20 cellular contexts compared by ENCODE assay signal in the genomic region with DNA sequence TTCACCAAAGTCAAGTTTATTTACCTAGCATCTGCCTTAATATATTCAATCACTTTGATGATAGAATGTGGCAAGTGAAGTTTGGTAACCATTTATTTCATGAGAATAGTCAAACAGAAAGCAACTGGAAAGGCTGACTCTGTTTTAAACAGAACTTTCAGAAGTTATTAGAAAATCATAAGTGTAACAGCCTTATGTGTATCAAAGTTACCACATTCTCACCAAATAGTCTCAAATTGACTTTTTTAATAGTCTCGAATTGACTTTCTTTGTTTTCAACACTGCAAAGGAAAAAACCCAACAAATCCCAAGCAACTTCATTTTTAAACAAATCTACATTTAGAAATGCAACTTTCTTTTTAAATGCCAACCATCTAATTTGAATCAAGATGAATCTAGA. TPM values are rescaled to one million over a fixed set of nuclear protein-coding genes. Genes with fewer than 3 reads are reported as not detected.
DNase-seq lines count a peak whose midpoint lies in the region; ATAC-seq lines count a peak whose summit lies in the region.
"Had no signal": no experiment of that assay in that cellular context is flagged by ENCODE, and none has a peak within 500 bp of the region (broad histone marks: within the 10 kb centered on the region; RNA-seq: fewer than 3 reads in every experiment).

No MANE protein-coding gene starts in this region.

- ATAC-seq in activated naive CD4-positive, alpha-beta T cell treated with anti-CD3 and anti-CD28 coated beads, Interleukin-2, amount 50 U/mL, for 72 hours: peak; percentile 47 to 75
- ATAC-seq in GM18868 (IDR thresholded peaks at IDR 0.05; ENCODE audit: unreplicated experiment): peak; percentile 61
- peak; percentile 42 for ATAC-seq in HG02981 (IDR thresholded peaks at IDR 0.05; ENCODE audit: unreplicated experiment)
- peak; percentile 86 for ATAC-seq in stimulated activated effector memory CD8-positive, alpha-beta T cell treated with anti-CD3 and anti-CD28 coated beads, Interleukin-12 subunit alpha, Interleukin-12 subunit beta, amount 100 ng/mL, for 72 hours
- ATAC-seq in GM18519 (IDR thresholded peaks at IDR 0.05; ENCODE audit: low FRiP score, unreplicated experiment): no peak
- ATAC-seq: left lobe of liver; sciatic nerve; stimulated activated memory B cell treated with anti-CD40 and anti-IgM and Interleukin-4, amounts not matched to agents 10 μg/mL and 1 μg/mL and 100 μg/mL, for 72 hours had no signal

- H3K27ac Mint-ChIP-seq in activated naive CD4-positive, alpha-beta T cell treated with anti-CD3 and anti-CD28 coated beads, Interleukin-2, amount 50 U/mL, for 72 hours: peak overlapping the region in 1 of 2 donors; percentile 98
- peak overlapping the region; percentile 58 for H3K27ac Mint-ChIP-seq in stimulated activated effector memory CD8-positive, alpha-beta T cell treated with anti-CD3 and anti-CD28 coated beads, Interleukin-12 subunit alpha, Interleukin-12 subunit beta, amount 100 ng/mL, for 72 hours
- H3K27ac Mint-ChIP-seq: brain; progenitor cell of endocrine pancreas; stimulated activated memory B cell treated with anti-CD40 and anti-IgM and Interleukin-4, amounts not matched to agents 10 μg/mL and 1 μg/mL and 100 μg/mL, for 72 hours had no signal

- peaks cover 46% of the 10 kb centered on the region for H3K4me1 Mint-ChIP-seq in stimulated activated effector memory CD8-positive, alpha-beta T cell treated with anti-CD3 and anti-CD28 coated beads, Interleukin-12 subunit alpha, Interleukin-12 subunit beta, amount 100 ng/mL, for 72 hours
- H3K4me1 Mint-ChIP-seq: brain; stimulated activated memory B cell treated with anti-CD40 and anti-IgM and Interleukin-4, amounts not matched to agents 10 μg/mL and 1 μg/mL and 100 μg/mL, for 72 hours had no signal

- H3K36me3 Mint-ChIP-seq in activated naive CD4-positive, alpha-beta T cell treated with anti-CD3 and anti-CD28 coated beads, Interleukin-2, amount 50 U/mL, for 72 hours: peaks cover 45 to 81% of the 10 kb centered on the region in 2 donors
- H3K36me3 Mint-ChIP-seq in stimulated activated effector memory CD8-positive, alpha-beta T cell treated with anti-CD3 and anti-CD28 coated beads, Interleukin-12 subunit alpha, Interleukin-12 subunit beta, amount 100 ng/mL, for 72 hours: peaks cover 98% of the 10 kb centered on the region

- H3K36me3 ChIP-seq in MG63: peaks cover 30% of the 10 kb centered on the region

- DNase-seq in activated naive CD4-positive, alpha-beta T cell treated with anti-CD3 and anti-CD28 coated beads, Interleukin-2, amount 50 U/mL, for 72 hours (ENCODE audit: low spot score in 2 of 2): no peak
- no peak for DNase-seq in activated naive CD4-positive, alpha-beta T cell treated with Interleukin-2 at 50 U/mL for 16 hours
- no peak for DNase-seq in stimulated activated effector memory CD8-positive, alpha-beta T cell treated with anti-CD3 and anti-CD28 coated beads, Interleukin-12 subunit alpha, Interleukin-12 subunit beta, amount 100 ng/mL, for 72 hours (ENCODE audit: low spot score in 2 of 2)
- no peak for DNase-seq in MG63
- DNase-seq: activated CD4-positive, CD25-positive, alpha-beta regulatory T cell; C1 segment of cervical spinal cord; DND-41; mesenchymal stem cell; NCI-H1436; NCI-H82; stimulated activated CD4-positive, alpha-beta T cell treated with anti-CD3 and anti-CD28 coated beads, Interleukin-4, amount 100 ng/mL, for 24 hours had no signal

- H3K9me3 Mint-ChIP-seq in activated naive CD4-positive, alpha-beta T cell treated with anti-CD3 and anti-CD28 coated beads, Interleukin-2, amount 50 U/mL, for 72 hours: peaks cover 3 to 4% of the 10 kb centered on the region in 2 donors
- H3K9me3 Mint-ChIP-seq in stimulated activated effector memory CD8-positive, alpha-beta T cell treated with anti-CD3 and anti-CD28 coated beads, Interleukin-12 subunit alpha, Interleukin-12 subunit beta, amount 100 ng/mL, for 72 hours: no peaks in the 10 kb centered on the region
- H3K9me3 Mint-ChIP-seq: brain; stimulated activated memory B cell treated with anti-CD40 and anti-IgM and Interleukin-4, amounts not matched to agents 10 μg/mL and 1 μg/mL and 100 μg/mL, for 72 hours had no signal

- no peak overlapping the region for H3K4me3 ChIP-seq in MG63
- H3K4me3 ChIP-seq: HAP-1 had no signal

- no peaks in the 10 kb centered on the region for H3K27me3 ChIP-seq in MG63

- no peak overlapping the region for H3K4me3 Mint-ChIP-seq in stimulated activated effector memory CD8-positive, alpha-beta T cell treated with anti-CD3 and anti-CD28 coated beads, Interleukin-12 subunit alpha, Interleukin-12 subunit beta, amount 100 ng/mL, for 72 hours
- H3K4me3 Mint-ChIP-seq: brain; stimulated activated memory B cell treated with anti-CD40 and anti-IgM and Interleukin-4, amounts not matched to agents 10 μg/mL and 1 μg/mL and 100 μg/mL, for 72 hours had no signal

- no peaks in the 10 kb centered on the region for H3K9me3 ChIP-seq in MG63
- H3K9me3 ChIP-seq: HAP-1 had no signal

RNA-seq across cellular contexts. Expression of a gene that starts 29.5 kb away (rescaled TPM):
- 100 to 1,000 TPM; 334 to 524 TPM for total RNA-seq in activated naive CD4-positive, alpha-beta T cell treated with anti-CD3 and anti-CD28 coated beads, Interleukin-2, amount 50 U/mL, for 72 hours
- 39.7 and 83.9 TPM in 2 replicates for total RNA-seq in MG63 (2014; rRNA removed; shearing (Covaris generic); ENCODE audit: low replicate concordance)
